In genomic region chr6:114304304-114304887, GRCh38 we compare ENCODE assay signal across 8 cellular contexts. TPM values are rescaled to one million over a fixed set of nuclear protein-coding genes. Genes with fewer than 3 reads are reported as not detected.
A peak's percentile ranks its signal among the peaks of the same experiment; 100 is the strongest.
DNase-seq lines count a peak whose midpoint lies in the region; ATAC-seq and TF ChIP-seq lines count a peak whose summit lies in the region.

No MANE protein-coding gene starts in this region.

- 89% methylated on average over 1 of the region's 1 CpG for WGBS in esophagus muscularis mucosa

- no peaks in the 10 kb centered on the region for H3K9me3 ChIP-seq in left ventricle myocardium inferior (replicated peaks)
- no peaks in the 10 kb centered on the region for H3K9me3 ChIP-seq in OCI-LY7 (ENCODE audit: low read length)
- no peaks in the 10 kb centered on the region for H3K9me3 ChIP-seq in esophagus muscularis mucosa
- no peaks in the 10 kb centered on the region for H3K9me3 ChIP-seq in upper lobe of right lung

- TF ChIP-seq EP300 in esophagus muscularis mucosa (IDR thresholded peaks at IDR 0.05), result no peak

- POLR2A ChIA-PET in OCI-LY7 (lab: Charles Lee), result interaction anchor here (0.6 to 1.5 kb wide), 2 partner anchors 10 to 1680 kb away, joined by 3 to 6 read pairs; no protein-coding TSS in a partner anchor

- H4K20me1 ChIP-seq in OCI-LY7 (ENCODE audit: insufficient read depth, low read length), result no peaks in the 10 kb centered on the region

- CTCF ChIA-PET in OCI-LY7 (lab: Charles Lee; ENCODE audit: unreplicated experiment), result interaction anchor here (0.6 kb wide), 1 partner anchor 65 kb away, joined by 3 read pairs; no protein-coding TSS in a partner anchor

- TF ChIP-seq POLR2A in esophagus muscularis mucosa (IDR thresholded peaks at IDR 0.05; ENCODE audit: low read depth), result no peak

- no peak overlapping the region for H3K4me2 ChIP-seq in OCI-LY7 (ENCODE audit: low read length)

- H3K4me3 ChIP-seq in left ventricle myocardium inferior (no peak overlapping the region), OCI-LY7 (ENCODE audit: low read depth, low read length, poor library complexity, severe bottlenecking) (no peak overlapping the region), esophagus muscularis mucosa (no peak overlapping the region), upper lobe of right lung (no peak overlapping the region)

- H3K27me3 ChIP-seq in left ventricle myocardium inferior (ENCODE audit: low read depth) (no peaks in the 10 kb centered on the region), esophagus muscularis mucosa (no peaks in the 10 kb centered on the region), upper lobe of right lung (no peaks in the 10 kb centered on the region)

- no peaks in the 10 kb centered on the region for H3K79me2 ChIP-seq in OCI-LY7 (ENCODE audit: insufficient read depth, low read depth, low read length)

- H3K36me3 ChIP-seq in left ventricle myocardium inferior (no peaks in the 10 kb centered on the region), OCI-LY7 (ENCODE audit: insufficient read depth, low read length) (no peaks in the 10 kb centered on the region), esophagus muscularis mucosa (no peaks in the 10 kb centered on the region), upper lobe of right lung (no peaks in the 10 kb centered on the region)

- peak; percentile 49 for TF ChIP-seq CTCF in left ventricle myocardium inferior (IDR thresholded peaks at IDR 0.05; ENCODE audit: borderline replicate concordance)
- TF ChIP-seq CTCF in OCI-LY7 (conservative IDR thresholded peaks at IDR 0.05; ENCODE audit: low read length), result peak; percentile 81
- peak; percentile 7 to 40 (median 36) for TF ChIP-seq CTCF in esophagus muscularis mucosa (IDR thresholded peaks at IDR 0.05)
- TF ChIP-seq CTCF in upper lobe of right lung (IDR thresholded peaks at IDR 0.05), result peak; percentile 40

- no peaks in the 10 kb centered on the region for H3K9me2 ChIP-seq in OCI-LY7 (ENCODE audit: insufficient read depth, low read length)

- H3K27ac ChIP-seq in left ventricle myocardium inferior (replicated peaks) (no peak overlapping the region), OCI-LY7 (ENCODE audit: low read depth, low read length, poor library complexity, severe bottlenecking) (no peak overlapping the region), esophagus muscularis mucosa (replicated peaks in 1 of 4) (no peak overlapping the region), upper lobe of right lung (no peak overlapping the region)

- ATAC-seq in left ventricle myocardium superior (no peak), upper lobe of right lung (no peak), GM18502 (IDR thresholded peaks at IDR 0.05; ENCODE audit: poor library complexity, unreplicated experiment) (no peak), HG02870 (IDR thresholded peaks at IDR 0.05; ENCODE audit: unreplicated experiment) (no peak), GM19328 (IDR thresholded peaks at IDR 0.05; ENCODE audit: unreplicated experiment) (no peak)

- H2AFZ ChIP-seq in OCI-LY7 (ENCODE audit: low read length), result no peak overlapping the region

- BruUV-seq in OCI-LY7 (replicated peaks; lab: Mats Ljungman, UMichigan), result no TSS peak

- no peaks in the 10 kb centered on the region for H3K4me1 ChIP-seq in left ventricle myocardium inferior
- H3K4me1 ChIP-seq in OCI-LY7 (ENCODE audit: insufficient read depth, low read length, poor library complexity, severe bottlenecking), result no peaks in the 10 kb centered on the region
- no peaks in the 10 kb centered on the region for H3K4me1 ChIP-seq in esophagus muscularis mucosa
- no peaks in the 10 kb centered on the region for H3K4me1 ChIP-seq in upper lobe of right lung

- intact Hi-C loops in left ventricle myocardium inferior (cut with micrococcal nuclease) (no loop called here), left ventricle myocardium superior (cut with micrococcal nuclease) (no loop called here), OCI-LY7 (cut with micrococcal nuclease; ENCODE audit: unreplicated experiment) (no loop called here), esophagus muscularis mucosa (cut with DNase I) (no loop called here), upper lobe of right lung (cut with DNase I) (no loop called here)

- DNase-seq in left ventricle myocardium inferior (no peak), left ventricle myocardium superior (no peak), OCI-LY7 (ENCODE audit: low spot score) (peak; percentile 15), esophagus muscularis mucosa (ENCODE audit: extremely low spot score) (no peak), upper lobe of right lung (no peak)

RNA-seq across cellular contexts. Expression of gene HS3ST5, which starts 38.4 kb away (rescaled TPM):
- total RNA-seq in left ventricle myocardium inferior (not detected), left ventricle myocardium superior (not detected), OCI-LY7 (2022) (not detected in 2 replicates), esophagus muscularis mucosa (under 1 TPM in 2 of 4 donors, not detected in 2; 0.13 to 0.33 TPM), upper lobe of right lung (not detected)
- not detected in 2 replicates for total RNA-seq in OCI-LY7 (2014; rRNA removed; shearing (Covaris generic))
